ENCODE assay signal across 9 cellular contexts in genomic region chr14:67704484-67705089, GRCh38. TPM values are rescaled to one million over a fixed set of nuclear protein-coding genes. Genes with fewer than 3 reads are reported as not detected.
DNase-seq lines count a peak whose midpoint lies in the region; ATAC-seq and TF ChIP-seq lines count a peak whose summit lies in the region.
"Had no signal": no experiment of that assay in that cellular context is flagged by ENCODE, and none has a peak within 500 bp of the region (broad histone marks: within the 10 kb centered on the region; RNA-seq: fewer than 3 reads in every experiment).

No MANE protein-coding gene starts in this region.

- no peaks in the 10 kb centered on the region for H3K27me3 ChIP-seq in GM23248 (replicated peaks; ENCODE audit: insufficient read depth)
- no peaks in the 10 kb centered on the region for H3K27me3 ChIP-seq in neural cell (ENCODE audit: insufficient read depth, low read depth, low read length)

- peak; percentile 90 for TF ChIP-seq RAD21 in neural cell (conservative IDR thresholded peaks at IDR 0.05)

- H3K4me1 ChIP-seq in GM23248 (ENCODE audit: insufficient read depth) = 0 out of 2 replicates have a peak, but pooled peaks cover 7% of the 10 kb centered on the region

- TF ChIP-seq EP300 in neural cell (conservative IDR thresholded peaks at IDR 0.05; ENCODE audit: poor library complexity, severe bottlenecking) = no peak

- H3K27ac ChIP-seq in GM23248 (no peak overlapping the region), VCaP (peak overlapping the region; percentile 99), neural cell (ENCODE audit: low read length) (no peak overlapping the region)

- no peaks in the 10 kb centered on the region; the same call in 1 of the 2 replicates for H3K9me2 ChIP-seq in GM23248 (ENCODE audit: insufficient read depth)
- H3K9me2 ChIP-seq in neural cell (ENCODE audit: insufficient read depth, low read length) = no peaks in the 10 kb centered on the region

- no peak overlapping the region for H3K4me2 ChIP-seq in GM23248 (ENCODE audit: unreplicated experiment)
- H3K4me2 ChIP-seq in neural cell (ENCODE audit: low read length) = no peak overlapping the region

- TF ChIP-seq CTCF in VCaP (conservative IDR thresholded peaks at IDR 0.05) (peak; percentile 90), neural cell (IDR thresholded peaks at IDR 0.05; ENCODE audit: poor library complexity, severe bottlenecking) (peak; percentile 91)

- no peaks in the 10 kb centered on the region for H3F3A ChIP-seq in GM23248 (ENCODE audit: insufficient read depth)
- no peaks in the 10 kb centered on the region for H3F3A ChIP-seq in neural cell (ENCODE audit: insufficient read depth, low read length, poor library complexity, severe bottlenecking)

- no peaks in the 10 kb centered on the region for H3K36me3 ChIP-seq in GM23248 (ENCODE audit: low read depth)
- no peaks in the 10 kb centered on the region for H3K36me3 ChIP-seq in neural cell (ENCODE audit: insufficient read depth, low read length)

- H3K9me3 ChIP-seq in GM23248 (ENCODE audit: low read depth) = no peaks in the 10 kb centered on the region
- no peaks in the 10 kb centered on the region for H3K9me3 ChIP-seq in neural cell (ENCODE audit: low read length)

- in situ Hi-C loops in GM23248 (cut with MboI) = no loop called here

- ATAC-seq in GM21576 (IDR thresholded peaks at IDR 0.05; ENCODE audit: unreplicated experiment) (no peak), HG03342 (IDR thresholded peaks at IDR 0.05; ENCODE audit: unreplicated experiment) (no peak)

- H3K79me2 ChIP-seq in GM23248 (ENCODE audit: insufficient read depth) (no peaks in the 10 kb centered on the region), neural cell (replicated peaks; ENCODE audit: insufficient read depth, low read length) (no peaks in the 10 kb centered on the region)

- no peak overlapping the region for H2AFZ ChIP-seq in GM23248
- H2AFZ ChIP-seq in neural cell (ENCODE audit: low read depth, low read length) = no peak overlapping the region

- H4K20me1 ChIP-seq in GM23248 (ENCODE audit: insufficient read depth) (no peaks in the 10 kb centered on the region), neural cell (ENCODE audit: insufficient read depth) (no peaks in the 10 kb centered on the region)

- H3K4me3 ChIP-seq in GM23248 (no peak overlapping the region), neural cell (ENCODE audit: low read length) (no peak overlapping the region)

- 0 to 2% methylated on average over 3 of the region's 3 CpGs for WGBS in GM23248 (ENCODE audit: low coverage in 1 of 2, low lambda C conversion rate in 2 of 2, missing lambda C conversion rate in 2 of 2), 2 experiments

- peak; percentile 97 for DNase-seq in COLO829 (ENCODE audit: low spot score)
- DNase-seq in GM23248 = peak; percentile 65
- DNase-seq in NCI-H2171 (lab: John Stamatoyannopoulos, UW) = peak; percentile 61
- peak; percentile 74 for DNase-seq in fibroblast of peridontal ligament (ENCODE audit: extremely low read depth)

- no peak overlapping the region for H3K9ac ChIP-seq in GM23248
- no peak overlapping the region for H3K9ac ChIP-seq in neural cell (ENCODE audit: low read length)

TF ChIP-seq in neural cell, 6 proteins besides CTCF, POLR2A, EP300 and RAD21:
- peak; percentile 83 for TF ChIP-seq SMC3 (conservative IDR thresholded peaks at IDR 0.05; ENCODE audit: poor library complexity)
- TF ChIP-seq, protein P1, sequence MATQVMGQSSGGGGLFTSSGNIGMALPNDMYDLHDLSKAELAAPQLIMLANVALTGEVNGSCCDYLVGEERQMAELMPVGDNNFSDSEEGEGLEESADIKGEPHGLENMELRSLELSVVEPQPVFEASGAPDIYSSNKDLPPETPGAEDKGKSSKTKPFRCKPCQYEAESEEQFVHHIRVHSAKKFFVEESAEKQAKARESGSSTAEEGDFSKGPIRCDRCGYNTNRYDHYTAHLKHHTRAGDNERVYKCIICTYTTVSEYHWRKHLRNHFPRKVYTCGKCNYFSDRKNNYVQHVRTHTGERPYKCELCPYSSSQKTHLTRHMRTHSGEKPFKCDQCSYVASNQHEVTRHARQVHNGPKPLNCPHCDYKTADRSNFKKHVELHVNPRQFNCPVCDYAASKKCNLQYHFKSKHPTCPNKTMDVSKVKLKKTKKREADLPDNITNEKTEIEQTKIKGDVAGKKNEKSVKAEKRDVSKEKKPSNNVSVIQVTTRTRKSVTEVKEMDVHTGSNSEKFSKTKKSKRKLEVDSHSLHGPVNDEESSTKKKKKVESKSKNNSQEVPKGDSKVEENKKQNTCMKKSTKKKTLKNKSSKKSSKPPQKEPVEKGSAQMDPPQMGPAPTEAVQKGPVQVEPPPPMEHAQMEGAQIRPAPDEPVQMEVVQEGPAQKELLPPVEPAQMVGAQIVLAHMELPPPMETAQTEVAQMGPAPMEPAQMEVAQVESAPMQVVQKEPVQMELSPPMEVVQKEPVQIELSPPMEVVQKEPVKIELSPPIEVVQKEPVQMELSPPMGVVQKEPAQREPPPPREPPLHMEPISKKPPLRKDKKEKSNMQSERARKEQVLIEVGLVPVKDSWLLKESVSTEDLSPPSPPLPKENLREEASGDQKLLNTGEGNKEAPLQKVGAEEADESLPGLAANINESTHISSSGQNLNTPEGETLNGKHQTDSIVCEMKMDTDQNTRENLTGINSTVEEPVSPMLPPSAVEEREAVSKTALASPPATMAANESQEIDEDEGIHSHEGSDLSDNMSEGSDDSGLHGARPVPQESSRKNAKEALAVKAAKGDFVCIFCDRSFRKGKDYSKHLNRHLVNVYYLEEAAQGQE (IDR thresholded peaks at IDR 0.05; ENCODE audit: borderline replicate concordance) = no peak

RNA-seq across cellular contexts. Expression of gene RDH12, which starts 2.9 kb away (rescaled TPM):
- not detected in 2 replicates for total RNA-seq in GM23248 (2014; rRNA removed; shearing (Covaris generic))
- not detected in 2 replicates for polyA plus RNA-seq in GM23248 (2016; fragmentation: Nextera tagmentation; extraction: Ambion mirVana)
- 0.56 TPM in 1 of 2 replicates, not detected in the other for polyA plus RNA-seq in neural cell
- not detected in 2 replicates for polyA minus RNA-seq in neural cell
- total RNA-seq: T-helper 1 cell treated with Interleukin-12 subunit alpha and Interleukin-12 subunit beta and Interleukin-4 antibody, amounts not matched to agents 30 ng/mL and 1 ng/mL, for 36 hours had no signal

RNA-seq across cellular contexts. Expression of gene RDH11, which starts 9.0 kb away (rescaled TPM):
- total RNA-seq in GM23248 (2014; rRNA removed; shearing (Covaris generic)) = 59.1 and 59.4 TPM in 2 replicates
- polyA plus RNA-seq in GM23248 (2016; fragmentation: Nextera tagmentation; extraction: Ambion mirVana) = 56.7 and 57.5 TPM in 2 replicates
- polyA plus RNA-seq in neural cell = 179 and 190 TPM in 2 replicates
- polyA minus RNA-seq in neural cell = 111 and 115 TPM in 2 replicates

RNA-seq across cellular contexts. Expression of gene VTI1B, which starts 30.2 kb away (rescaled TPM):
- 61.5 and 64.2 TPM in 2 replicates for total RNA-seq in GM23248 (2014; rRNA removed; shearing (Covaris generic))
- polyA plus RNA-seq in GM23248 (2016; fragmentation: Nextera tagmentation; extraction: Ambion mirVana) (192 and 207 TPM in 2 replicates), neural cell (78.6 and 87.1 TPM in 2 replicates)
- polyA minus RNA-seq in neural cell = 63.3 and 71.7 TPM in 2 replicates
